10 cellular contexts compared by ENCODE assay signal in genomic region chr6:35719407-35719829, GRCh38. TPM values are rescaled to one million over a fixed set of nuclear protein-coding genes. Genes with fewer than 3 reads are reported as not detected.
DNase-seq lines count a peak whose midpoint lies in the region; ATAC-seq and TF ChIP-seq lines count a peak whose summit lies in the region.
"Had no signal": no experiment of that assay in that cellular context is flagged by ENCODE, and none has a peak within 500 bp of the region (broad histone marks: within the 10 kb centered on the region; RNA-seq: fewer than 3 reads in every experiment).

No MANE protein-coding gene starts in this region.

- H3K9me3 ChIP-seq in stomach smooth muscle (ENCODE audit: control insufficient read depth in 2 of 2, low read length in 2 of 2) (no peaks in the 10 kb centered on the region), SK-N-SH (no peaks in the 10 kb centered on the region)
- H3K9me3 ChIP-seq: A549 had no signal

- H3K4me1 ChIP-seq in stomach smooth muscle (ENCODE audit: control insufficient read depth, insufficient read depth, low read length) (peaks cover 61% of the 10 kb centered on the region), SK-N-SH (ENCODE audit: control insufficient read depth in 1 of 2, insufficient read depth in 2 of 2, low read depth in 1 of 2, low read length in 1 of 2) (peaks cover 7 to 18% of the 10 kb centered on the region in 2 experiments; a peak in 1 of 4 replicates)

- ATAC-seq in Right ventricle myocardium superior (ENCODE audit: poor library complexity): peak; percentile 16
- ATAC-seq in left colon: no peak

- no peak overlapping the region for H2AFZ ChIP-seq in SK-N-SH (ENCODE audit: low read depth)

- no peak for TF ChIP-seq RAD21 in SK-N-SH (IDR thresholded peaks at IDR 0.05; ENCODE audit: low read length)

- no peak overlapping the region; the same call in 1 of the 2 replicates for H3K4me2 ChIP-seq in SK-N-SH
- H3K4me2 ChIP-seq: A549 had no signal

- 94% methylated on average over 4 of the region's 5 CpGs for WGBS in SK-N-SH (ENCODE audit: low lambda C conversion rate)

- H3K9me2 ChIP-seq in SK-N-SH: no peaks in the 10 kb centered on the region

- DNase-seq in T-helper 1 cell: no peak
- no peak for DNase-seq in Jurkat, Clone E6-1 (ENCODE audit: low read depth, low spot score)
- no peak for DNase-seq in Right ventricle myocardium superior
- DNase-seq in SK-N-SH: no peak
- DNase-seq in left colon: no peak
- no peak for DNase-seq in DMS153 (lab: John Stamatoyannopoulos, UW)

- no peaks in the 10 kb centered on the region for H4K20me1 ChIP-seq in SK-N-SH (ENCODE audit: insufficient read depth)

- no peak for TF ChIP-seq CTCF in SK-N-SH (IDR thresholded peaks at IDR 0.05)

- H3K36me3 Mint-ChIP-seq in T-helper 1 cell treated with Interleukin-12 subunit alpha and Interleukin-12 subunit beta and Interleukin-4 antibody, amounts not matched to agents 30 μg/mL and 1 μg/mL, for 36 hours (ENCODE audit: low read depth): no peaks in the 10 kb centered on the region

- H3K79me2 ChIP-seq in SK-N-SH (ENCODE audit: insufficient read depth): no peaks in the 10 kb centered on the region

- no peaks in the 10 kb centered on the region for H3F3A ChIP-seq in SK-N-SH (replicated peaks; ENCODE audit: insufficient read depth)

- H3K4me1 Mint-ChIP-seq in T-helper 1 cell treated with Interleukin-12 subunit alpha and Interleukin-12 subunit beta and Interleukin-4 antibody, amounts not matched to agents 30 μg/mL and 1 μg/mL, for 36 hours (ENCODE audit: low read depth): peaks cover 49% of the 10 kb centered on the region

- POLR2A ChIA-PET in SK-N-SH (lab: Yijun Ruan, JAX): no interaction called here

- CTCF ChIA-PET in SK-N-SH (lab: Yijun Ruan, JAX): interaction anchor here (1.1 to 2.1 kb wide), 3 partner anchors 9 to 146 kb away, joined by 3 to 8 read pairs (median 4); partner anchors contain the start of gene ARMC12

- intact Hi-C loops in Right ventricle myocardium superior (cut with DNase I): no loop called here
- intact Hi-C loops in left colon (cut with DNase I, micrococcal nuclease): no loop called here

- H3K27me3 Mint-ChIP-seq in T-helper 1 cell treated with Interleukin-12 subunit alpha and Interleukin-12 subunit beta and Interleukin-4 antibody, amounts not matched to agents 30 μg/mL and 1 μg/mL, for 36 hours (ENCODE audit: low read depth): no peaks in the 10 kb centered on the region

- no peak for TF ChIP-seq EP300 in SK-N-SH (IDR thresholded peaks at IDR 0.05; ENCODE audit: borderline replicate concordance in 1 of 2, low read depth in 1 of 2, low read length in 1 of 2)

- 0 out of 2 replicates have a peak overlapping the region, but pooled peaks have one; percentile 1 for H3K4me3 ChIP-seq in Jurkat, Clone E6-1 (ENCODE audit: low read length)
- H3K4me3 ChIP-seq in stomach smooth muscle (ENCODE audit: low read length in 2 of 2) (peak overlapping the region in 1 of 2 donors; percentile 58), SK-N-SH (ENCODE audit: low read depth in 2 of 2, low read length in 1 of 2) (no peak overlapping the region)
- H3K4me3 ChIP-seq: A549 had no signal

- no peaks in the 10 kb centered on the region for H3K9me3 Mint-ChIP-seq in T-helper 1 cell treated with Interleukin-12 subunit alpha and Interleukin-12 subunit beta and Interleukin-4 antibody, amounts not matched to agents 30 μg/mL and 1 μg/mL, for 36 hours

- H3K9ac ChIP-seq in stomach smooth muscle (ENCODE audit: low read length in 2 of 2) (peak overlapping the region; percentile 5 to 64), SK-N-SH (no peak overlapping the region)

- H3K27ac ChIP-seq in stomach smooth muscle (ENCODE audit: low read length) (peak overlapping the region; percentile 78), SK-N-SH (ENCODE audit: low read depth in 2 of 2, low read length in 1 of 2) (no peak overlapping the region; a peak in 1 of 4 replicates)

- H3K4me3 Mint-ChIP-seq in T-helper 1 cell treated with Interleukin-12 subunit alpha and Interleukin-12 subunit beta and Interleukin-4 antibody, amounts not matched to agents 30 μg/mL and 1 μg/mL, for 36 hours: peak overlapping the region; percentile 60

- H3K27me3 ChIP-seq in stomach smooth muscle (ENCODE audit: control insufficient read depth in 1 of 2, insufficient read depth in 2 of 2, low read length in 2 of 2) (no peaks in the 10 kb centered on the region), SK-N-SH (ENCODE audit: insufficient read depth) (no peaks in the 10 kb centered on the region; the same call in 1 of the 2 replicates)

- H3K36me3 ChIP-seq in stomach smooth muscle (ENCODE audit: control insufficient read depth in 2 of 2, insufficient read depth in 2 of 2, low read length in 2 of 2): no peaks in the 10 kb centered on the region
- H3K36me3 ChIP-seq in SK-N-SH (replicated peaks in 1 of 2; ENCODE audit: control insufficient read depth in 1 of 2, insufficient read depth in 2 of 2, low read length in 1 of 2): no peaks in the 10 kb centered on the region

- peak overlapping the region; percentile 87 for H3K27ac Mint-ChIP-seq in T-helper 1 cell treated with Interleukin-12 subunit alpha and Interleukin-12 subunit beta and Interleukin-4 antibody, amounts not matched to agents 30 μg/mL and 1 μg/mL, for 36 hours

TF ChIP-seq in SK-N-SH, 30 proteins besides CTCF, POLR2A, EP300 and RAD21 (continues in another document):
- TF ChIP-seq IRF3 (IDR thresholded peaks at IDR 0.05; ENCODE audit: low read depth, low read length) (no peak), MXI1 (IDR thresholded peaks at IDR 0.05; ENCODE audit: low read depth, low read length) (no peak), TAF1 (IDR thresholded peaks at IDR 0.05; ENCODE audit: borderline replicate concordance, low read depth, low read length) (no peak), PBX3 (IDR thresholded peaks at IDR 0.05) (no peak), FOSL2 (IDR thresholded peaks at IDR 0.05; ENCODE audit: borderline replicate concordance, low read depth) (no peak), GABPA (IDR thresholded peaks at IDR 0.05; ENCODE audit: low read depth) (no peak), NFIC (IDR thresholded peaks at IDR 0.05; ENCODE audit: borderline replicate concordance) (no peak), MAX (IDR thresholded peaks at IDR 0.05; ENCODE audit: low read depth) (no peak), SIN3A (IDR thresholded peaks at IDR 0.05; ENCODE audit: borderline replicate concordance, low read depth, low read length) (no peak), USF2 (IDR thresholded peaks at IDR 0.05; ENCODE audit: borderline replicate concordance, low read depth, low read length) (no peak), POLR2AphosphoS5 (IDR thresholded peaks at IDR 0.05; ENCODE audit: low read depth, low read length) (no peak), EZH2phosphoT487 (IDR thresholded peaks at IDR 0.05; ENCODE audit: borderline replicate concordance, low read depth) (no peak), FOXM1 (IDR thresholded peaks at IDR 0.05; ENCODE audit: low read depth) (no peak), RFX5 (IDR thresholded peaks at IDR 0.05; ENCODE audit: low read length) (no peak), TEAD4 (IDR thresholded peaks at IDR 0.05; ENCODE audit: borderline replicate concordance, insufficient read depth) (no peak)

RNA-seq across cellular contexts. Expression of gene ARMC12, which starts 17.4 kb away (rescaled TPM):
- 1.9 TPM for polyA plus RNA-seq in Jurkat, Clone E6-1 (2012; ENCODE audit: insufficient read depth, insufficient read length)
- not detected for total RNA-seq in Right ventricle myocardium superior
- 1.6 and 2.0 TPM in 2 replicates for polyA plus RNA-seq in SK-N-SH (2012; rRNA removed)
- polyA plus RNA-seq in SK-N-SH (2012; cell fraction: cytosol; rRNA removed): 0.58 and 0.72 TPM in 2 replicates
- polyA plus RNA-seq in SK-N-SH (2012; cell fraction: nucleus; rRNA removed): 18.1 and 19.9 TPM in 2 replicates
- under 1 TPM in 1 of 2 donors, not detected in 1; 0.46 TPM for total RNA-seq in left colon

RNA-seq across cellular contexts. Expression of gene FKBP5, which starts 30.7 kb away (rescaled TPM):
- polyA plus RNA-seq in Jurkat, Clone E6-1 (2012; ENCODE audit: insufficient read depth, insufficient read length): 41.1 TPM
- 106 TPM for total RNA-seq in Right ventricle myocardium superior
- polyA plus RNA-seq in SK-N-SH (2012; rRNA removed): 4.2 and 5.1 TPM in 2 replicates
- 6.7 and 7.4 TPM in 2 replicates for polyA plus RNA-seq in SK-N-SH (2012; cell fraction: cytosol; rRNA removed)
- 2.2 and 3.5 TPM in 2 replicates for polyA plus RNA-seq in SK-N-SH (2012; cell fraction: nucleus; rRNA removed)
- total RNA-seq in left colon: 100 to 1,000 TPM in 1 of 2 donors, 10 to 100 TPM in 1; 40.3 to 252 TPM

RNA-seq across cellular contexts. Expression of gene CLPSL2, which starts 57.0 kb away (rescaled TPM):
- not detected for polyA plus RNA-seq in Jurkat, Clone E6-1 (2012; ENCODE audit: insufficient read depth, insufficient read length)
- total RNA-seq in Right ventricle myocardium superior (not detected), left colon (not detected)
- polyA plus RNA-seq in SK-N-SH (2012; rRNA removed): not detected in 2 replicates
- not detected in 2 replicates for polyA plus RNA-seq in SK-N-SH (2012; cell fraction: cytosol; rRNA removed)
- not detected in 2 replicates for polyA plus RNA-seq in SK-N-SH (2012; cell fraction: nucleus; rRNA removed)
- total RNA-seq: lower leg skin had no signal
